ENCODE assay signal across 1 cellular context in the genomic region with DNA sequence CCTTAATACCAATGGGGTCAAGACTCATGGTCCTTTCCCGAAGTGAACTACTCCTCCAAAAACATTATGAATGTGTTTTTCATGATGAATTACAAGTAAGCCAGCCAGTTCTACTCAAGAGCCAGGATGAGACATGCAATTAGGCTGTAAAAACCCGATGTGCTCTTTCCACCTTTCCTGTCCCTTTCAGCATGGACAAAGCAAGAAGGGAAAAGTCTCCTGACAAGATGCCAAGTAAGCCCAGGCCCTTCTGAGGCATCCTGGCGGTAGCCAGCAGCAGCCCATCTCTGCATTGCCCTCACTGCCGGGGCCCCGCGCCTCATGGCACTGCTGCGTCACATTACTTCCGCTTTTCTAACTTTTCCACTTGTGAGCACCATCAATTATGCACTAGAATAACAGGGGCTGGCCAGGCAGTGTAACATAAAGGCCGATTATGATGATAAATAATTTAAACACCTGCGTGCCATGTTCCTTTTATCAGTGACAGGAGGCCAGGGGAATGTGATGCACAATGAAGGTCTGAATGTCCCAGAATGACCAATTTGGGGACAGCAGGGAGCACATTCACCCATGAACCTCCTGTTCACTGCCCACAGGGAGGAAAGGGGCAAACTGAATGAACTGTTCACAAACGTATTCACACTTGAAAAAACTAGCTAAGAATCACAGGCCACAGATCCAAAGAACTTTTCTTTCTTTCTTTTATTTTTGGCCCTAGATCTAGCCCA.
TF ChIP-seq lines count a peak whose summit lies in the region.

No MANE protein-coding gene starts in this region.

TF ChIP-seq in HEK293T, 16 proteins besides CTCF, POLR2A, EP300 and RAD21 (continued from another document):
- TF ChIP-seq, protein P1, sequence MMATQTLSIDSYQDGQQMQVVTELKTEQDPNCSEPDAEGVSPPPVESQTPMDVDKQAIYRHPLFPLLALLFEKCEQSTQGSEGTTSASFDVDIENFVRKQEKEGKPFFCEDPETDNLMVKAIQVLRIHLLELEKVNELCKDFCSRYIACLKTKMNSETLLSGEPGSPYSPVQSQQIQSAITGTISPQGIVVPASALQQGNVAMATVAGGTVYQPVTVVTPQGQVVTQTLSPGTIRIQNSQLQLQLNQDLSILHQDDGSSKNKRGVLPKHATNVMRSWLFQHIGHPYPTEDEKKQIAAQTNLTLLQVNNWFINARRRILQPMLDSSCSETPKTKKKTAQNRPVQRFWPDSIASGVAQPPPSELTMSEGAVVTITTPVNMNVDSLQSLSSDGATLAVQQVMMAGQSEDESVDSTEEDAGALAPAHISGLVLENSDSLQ (IDR thresholded peaks at IDR 0.05) = peak; percentile 67
- TF ChIP-seq SP1 (IDR thresholded peaks at IDR 0.05) (no peak), ZNF384 (IDR thresholded peaks at IDR 0.05) (no peak), FOXM1 (IDR thresholded peaks at IDR 0.05; ENCODE audit: borderline replicate concordance) (no peak), CTBP1 (IDR thresholded peaks at IDR 0.05; ENCODE audit: borderline replicate concordance) (peak; percentile 17; the same call in 1 of the 2 replicates), HDGF (IDR thresholded peaks at IDR 0.05; ENCODE audit: borderline replicate concordance) (no peak), BHLHE40 (IDR thresholded peaks at IDR 0.05; ENCODE audit: borderline replicate concordance) (no peak), LEF1 (IDR thresholded peaks at IDR 0.05; ENCODE audit: borderline replicate concordance) (no peak)
